ENCODE assay signal across 1 cellular context in genomic region chr15:67074886-67075229, GRCh38.
TF ChIP-seq lines count a peak whose summit lies in the region.

No MANE protein-coding gene starts in this region.

TF ChIP-seq in K562, 482 proteins besides CTCF, POLR2A, EP300 and RAD21 (continued from another document):
- TF ChIP-seq ZBTB11 (CRISPR knock-in tag; IDR thresholded peaks at IDR 0.05) (no peak), KHSRP (IDR thresholded peaks at IDR 0.05) (no peak), ZC3H11A (IDR thresholded peaks at IDR 0.05; ENCODE audit: low read depth, low read length) (no peak), CAMTA2 (CRISPR knock-in tag; conservative IDR thresholded peaks at IDR 0.05) (no peak), DMBX1 (CRISPR knock-in tag; IDR thresholded peaks at IDR 0.05; ENCODE audit: borderline replicate concordance) (peak; percentile 60; the same call in 1 of the 2 replicates), RHOXF2B (CRISPR knock-in tag; conservative IDR thresholded peaks at IDR 0.05) (no peak), ZNF583 (CRISPR knock-in tag; IDR thresholded peaks at IDR 0.05) (no peak), DNMT1 (IDR thresholded peaks at IDR 0.05) (no peak), NR0B1 (IDR thresholded peaks at IDR 0.05; ENCODE audit: partially characterized antibody) (no peak), BDP1 (IDR thresholded peaks at IDR 0.05; ENCODE audit: insufficient read depth, insufficient read length) (no peak), STAT5B (CRISPR knock-in tag; IDR thresholded peaks at IDR 0.05) (no peak), TRIM25 (IDR thresholded peaks at IDR 0.05; ENCODE audit: borderline replicate concordance) (no peak), ZNF282 (CRISPR knock-in tag; IDR thresholded peaks at IDR 0.05) (no peak), CEBPG (CRISPR knock-in tag; IDR thresholded peaks at IDR 0.05) (no peak), CEBPG (tag; conservative IDR thresholded peaks at IDR 0.05 in 1 of 2, IDR thresholded peaks at IDR 0.05 in 1 of 2) (peak in 1 of 2 experiments; percentile 60; a peak in 1 of 4 replicates)
